Comparison of ENCODE assay signal across 1 cellular context in genomic region chr1:222642468-222642867, GRCh38.
TF ChIP-seq lines count a peak whose summit lies in the region.

No MANE protein-coding gene starts in this region.

TF ChIP-seq in WTC11, 78 proteins besides CTCF, POLR2A, EP300 and RAD21 (continued from another document):
- TF ChIP-seq TCF7 (CRISPR knock-in tag; IDR thresholded peaks at IDR 0.05; ENCODE audit: low read depth) (no peak), HMGA2 (CRISPR knock-in tag; IDR thresholded peaks at IDR 0.05) (no peak), CREM (CRISPR knock-in tag; IDR thresholded peaks at IDR 0.05) (no peak), GABPB1 (CRISPR knock-in tag; IDR thresholded peaks at IDR 0.05) (no peak), KAT7 (CRISPR knock-in tag; IDR thresholded peaks at IDR 0.05; ENCODE audit: borderline replicate concordance) (no peak), NFATC4 (CRISPR knock-in tag; IDR thresholded peaks at IDR 0.05) (no peak), ZNF138 (CRISPR knock-in tag; conservative IDR thresholded peaks at IDR 0.05) (no peak), ELF4 (CRISPR knock-in tag; IDR thresholded peaks at IDR 0.05; ENCODE audit: low read depth) (no peak), ESRRA (CRISPR knock-in tag; IDR thresholded peaks at IDR 0.05; ENCODE audit: borderline replicate concordance) (no peak)
- TF ChIP-seq, protein P1, sequence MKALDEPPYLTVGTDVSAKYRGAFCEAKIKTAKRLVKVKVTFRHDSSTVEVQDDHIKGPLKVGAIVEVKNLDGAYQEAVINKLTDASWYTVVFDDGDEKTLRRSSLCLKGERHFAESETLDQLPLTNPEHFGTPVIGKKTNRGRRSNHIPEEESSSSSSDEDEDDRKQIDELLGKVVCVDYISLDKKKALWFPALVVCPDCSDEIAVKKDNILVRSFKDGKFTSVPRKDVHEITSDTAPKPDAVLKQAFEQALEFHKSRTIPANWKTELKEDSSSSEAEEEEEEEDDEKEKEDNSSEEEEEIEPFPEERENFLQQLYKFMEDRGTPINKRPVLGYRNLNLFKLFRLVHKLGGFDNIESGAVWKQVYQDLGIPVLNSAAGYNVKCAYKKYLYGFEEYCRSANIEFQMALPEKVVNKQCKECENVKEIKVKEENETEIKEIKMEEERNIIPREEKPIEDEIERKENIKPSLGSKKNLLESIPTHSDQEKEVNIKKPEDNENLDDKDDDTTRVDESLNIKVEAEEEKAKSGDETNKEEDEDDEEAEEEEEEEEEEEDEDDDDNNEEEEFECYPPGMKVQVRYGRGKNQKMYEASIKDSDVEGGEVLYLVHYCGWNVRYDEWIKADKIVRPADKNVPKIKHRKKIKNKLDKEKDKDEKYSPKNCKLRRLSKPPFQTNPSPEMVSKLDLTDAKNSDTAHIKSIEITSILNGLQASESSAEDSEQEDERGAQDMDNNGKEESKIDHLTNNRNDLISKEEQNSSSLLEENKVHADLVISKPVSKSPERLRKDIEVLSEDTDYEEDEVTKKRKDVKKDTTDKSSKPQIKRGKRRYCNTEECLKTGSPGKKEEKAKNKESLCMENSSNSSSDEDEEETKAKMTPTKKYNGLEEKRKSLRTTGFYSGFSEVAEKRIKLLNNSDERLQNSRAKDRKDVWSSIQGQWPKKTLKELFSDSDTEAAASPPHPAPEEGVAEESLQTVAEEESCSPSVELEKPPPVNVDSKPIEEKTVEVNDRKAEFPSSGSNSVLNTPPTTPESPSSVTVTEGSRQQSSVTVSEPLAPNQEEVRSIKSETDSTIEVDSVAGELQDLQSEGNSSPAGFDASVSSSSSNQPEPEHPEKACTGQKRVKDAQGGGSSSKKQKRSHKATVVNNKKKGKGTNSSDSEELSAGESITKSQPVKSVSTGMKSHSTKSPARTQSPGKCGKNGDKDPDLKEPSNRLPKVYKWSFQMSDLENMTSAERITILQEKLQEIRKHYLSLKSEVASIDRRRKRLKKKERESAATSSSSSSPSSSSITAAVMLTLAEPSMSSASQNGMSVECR (CRISPR knock-in tag; IDR thresholded peaks at IDR 0.05; ENCODE audit: borderline replicate concordance) = no peak
- TF ChIP-seq, protein P2, sequence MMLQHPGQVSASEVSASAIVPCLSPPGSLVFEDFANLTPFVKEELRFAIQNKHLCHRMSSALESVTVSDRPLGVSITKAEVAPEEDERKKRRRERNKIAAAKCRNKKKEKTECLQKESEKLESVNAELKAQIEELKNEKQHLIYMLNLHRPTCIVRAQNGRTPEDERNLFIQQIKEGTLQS (CRISPR knock-in tag; conservative IDR thresholded peaks at IDR 0.05) = no peak
- TF ChIP-seq, protein P3, sequence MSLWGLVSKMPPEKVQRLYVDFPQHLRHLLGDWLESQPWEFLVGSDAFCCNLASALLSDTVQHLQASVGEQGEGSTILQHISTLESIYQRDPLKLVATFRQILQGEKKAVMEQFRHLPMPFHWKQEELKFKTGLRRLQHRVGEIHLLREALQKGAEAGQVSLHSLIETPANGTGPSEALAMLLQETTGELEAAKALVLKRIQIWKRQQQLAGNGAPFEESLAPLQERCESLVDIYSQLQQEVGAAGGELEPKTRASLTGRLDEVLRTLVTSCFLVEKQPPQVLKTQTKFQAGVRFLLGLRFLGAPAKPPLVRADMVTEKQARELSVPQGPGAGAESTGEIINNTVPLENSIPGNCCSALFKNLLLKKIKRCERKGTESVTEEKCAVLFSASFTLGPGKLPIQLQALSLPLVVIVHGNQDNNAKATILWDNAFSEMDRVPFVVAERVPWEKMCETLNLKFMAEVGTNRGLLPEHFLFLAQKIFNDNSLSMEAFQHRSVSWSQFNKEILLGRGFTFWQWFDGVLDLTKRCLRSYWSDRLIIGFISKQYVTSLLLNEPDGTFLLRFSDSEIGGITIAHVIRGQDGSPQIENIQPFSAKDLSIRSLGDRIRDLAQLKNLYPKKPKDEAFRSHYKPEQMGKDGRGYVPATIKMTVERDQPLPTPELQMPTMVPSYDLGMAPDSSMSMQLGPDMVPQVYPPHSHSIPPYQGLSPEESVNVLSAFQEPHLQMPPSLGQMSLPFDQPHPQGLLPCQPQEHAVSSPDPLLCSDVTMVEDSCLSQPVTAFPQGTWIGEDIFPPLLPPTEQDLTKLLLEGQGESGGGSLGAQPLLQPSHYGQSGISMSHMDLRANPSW (CRISPR knock-in tag; conservative IDR thresholded peaks at IDR 0.05; ENCODE audit: low read depth) = no peak
